28 cellular contexts compared by ENCODE assay signal in the genomic region with DNA sequence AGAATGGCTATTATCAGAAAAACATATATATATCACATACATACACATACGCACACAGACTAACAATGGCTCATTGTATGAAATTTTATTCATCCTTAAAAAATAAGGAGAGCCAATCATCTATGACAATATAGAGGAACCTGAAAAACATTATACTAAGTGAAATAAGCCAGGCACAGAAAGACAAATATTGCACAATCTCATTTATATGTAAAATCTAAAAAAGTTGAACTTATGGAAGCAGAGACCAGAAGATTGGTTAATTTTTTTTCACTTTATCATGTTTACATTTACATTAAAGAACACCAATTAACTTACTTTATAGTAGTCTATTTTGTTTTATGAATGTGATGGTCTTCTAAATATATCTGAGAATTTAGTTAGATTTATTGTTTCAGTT.
"Had no signal": no experiment of that assay in that cellular context is flagged by ENCODE, and none has a peak within 500 bp of the region (broad histone marks: within the 10 kb centered on the region; RNA-seq: fewer than 3 reads in every experiment).

No MANE protein-coding gene starts in this region.

- H3K36me3 ChIP-seq: colonic mucosa, esophagus muscularis mucosa, esophagus squamous epithelium, gastrocnemius medialis, gastroesophageal sphincter, heart left ventricle, heart right ventricle had no signal

- H3K27ac ChIP-seq: colonic mucosa, coronary artery, dorsolateral prefrontal cortex, epithelial cell of prostate, esophagus muscularis mucosa, esophagus squamous epithelium, foreskin keratinocyte, gastrocnemius medialis, gastroesophageal sphincter, heart left ventricle, heart right ventricle had no signal

- ATAC-seq: effector memory CD8-positive, alpha-beta T cell; esophagus mucosa; foreskin keratinocyte; gastrocnemius medialis; gastroesophageal sphincter; heart left ventricle; heart right ventricle had no signal

- FAIRE-seq: colon, endometrium, endothelial cell of umbilical vein, frontal cortex had no signal

- DNase-seq: colonic mucosa; cortex of kidney; dermis blood vessel endothelial cell; dorsolateral prefrontal cortex; effector CD4-positive, alpha-beta T cell; effector CD8-positive, alpha-beta T cell; effector memory CD4-positive, alpha-beta T cell; effector memory CD8-positive, alpha-beta T cell; endodermal cell; erythroblast; esophagus squamous epithelium; foreskin fibroblast; foreskin keratinocyte; foreskin melanocyte; gastrocnemius medialis; glutamatergic neuron; head of caudate nucleus; heart left ventricle; heart right ventricle had no signal

- H3K4me3 ChIP-seq: colonic mucosa, coronary artery, dorsolateral prefrontal cortex, esophagus muscularis mucosa, esophagus squamous epithelium, gastrocnemius medialis, gastroesophageal sphincter, heart left ventricle, heart right ventricle had no signal

- H3K27me3 ChIP-seq: colonic mucosa, esophagus muscularis mucosa, esophagus squamous epithelium, foreskin keratinocyte, gastrocnemius medialis, gastroesophageal sphincter, heart left ventricle, heart right ventricle had no signal

- H3K9me3 ChIP-seq: colonic mucosa, esophagus muscularis mucosa, esophagus squamous epithelium, gastrocnemius medialis, gastroesophageal sphincter, heart left ventricle had no signal

- H3K4me1 ChIP-seq: colonic mucosa, esophagus muscularis mucosa, esophagus squamous epithelium, foreskin keratinocyte, gastrocnemius medialis, gastroesophageal sphincter, heart left ventricle, heart right ventricle had no signal
